ENCODE assay signal across 8 cellular contexts in genomic region chr20:1118336-1119127, GRCh38. TPM values are rescaled to one million over a fixed set of nuclear protein-coding genes. Genes with fewer than 3 reads are reported as not detected.
DNase-seq lines count a peak whose midpoint lies in the region; ATAC-seq and TF ChIP-seq lines count a peak whose summit lies in the region.

Gene PSMF1, plus strand, starts transcription at chr20:1118602. Its CDS starts 172 bp downstream, at chr20:1118774.

- peak within 1 kb of the TSS; percentile 89 for H4K5ac ChIP-seq in IMR-90 (ENCODE audit: low read depth, low read length)

- no peaks in the 10 kb centered on the region for H3K27me3 ChIP-seq in IMR-90 (ENCODE audit: control insufficient read depth, insufficient read depth, low read length)

- in situ Hi-C loops in IMR-90 (cut with MboI; ENCODE audit: low sequenced_read_pairs), result loop anchor here (10.0 kb wide), 1 partner anchor 294 kb away; no protein-coding TSS in a partner anchor

- TF ChIP-seq POLR2A in IMR-90 (IDR thresholded peaks at IDR 0.05; ENCODE audit: low read depth, low read length), result peak; percentile 56

- no peak for TF ChIP-seq CTCF in IMR-90 (conservative IDR thresholded peaks at IDR 0.05; ENCODE audit: low read depth, low read length)

- intact Hi-C loops in IMR-90 (cut with micrococcal nuclease), result loop anchor here (1.0 kb wide), 1 partner anchor 352 kb away; no protein-coding TSS in a partner anchor

- peak within 1 kb of the TSS; percentile 96 for H3K4me3 ChIP-seq in IMR-90 (ENCODE audit: insufficient read depth, low read depth, low read length)

- H2BK5ac ChIP-seq in IMR-90 (ENCODE audit: low read depth, low read length, poor library complexity, severe bottlenecking), result peak within 1 kb of the TSS; percentile 34

- H3K27ac ChIP-seq in IMR-90 (ENCODE audit: insufficient read depth, low read length) (peak within 1 kb of the TSS; percentile 63), epithelial cell of prostate (peak within 1 kb of the TSS; percentile 78)

- ATAC-seq in GM21528 (IDR thresholded peaks at IDR 0.05; ENCODE audit: low FRiP score, unreplicated experiment), result peak; percentile 94
- ATAC-seq in IMR-90 (ENCODE audit: low read depth), result peak; percentile 96

- dilution Hi-C loops in IMR-90 (cut with HindIII; ENCODE audit: low sequenced_read_pairs, unreplicated experiment), result no loop called here

- no TSS peak for BruUV-seq in IMR-90 (replicated peaks; lab: Mats Ljungman, UMichigan)

- H3K4ac ChIP-seq in IMR-90 (ENCODE audit: low read depth, low read length), result peak within 1 kb of the TSS; percentile 82

- no peak for TF ChIP-seq RAD21 in IMR-90 (IDR thresholded peaks at IDR 0.05; ENCODE audit: low read length)

- H3K14ac ChIP-seq in IMR-90 (replicated peaks; ENCODE audit: low read depth, low read length), result peak within 1 kb of the TSS; percentile 70

- H3K9me1 ChIP-seq in IMR-90 (ENCODE audit: insufficient read depth, low read length), result peaks cover 14% of the 10 kb centered on the region; the same call in 1 of the 2 replicates

- H3K56ac ChIP-seq in IMR-90 (ENCODE audit: extremely low read depth, insufficient read depth, low read length), result peak within 1 kb of the TSS; percentile 40

- H2AK9ac ChIP-seq in IMR-90 (replicated peaks; ENCODE audit: low read depth, low read length, poor library complexity), result peak within 1 kb of the TSS; percentile 96

- H3K18ac ChIP-seq in IMR-90 (ENCODE audit: low read depth, low read length), result peak within 1 kb of the TSS; percentile 70

- peak within 1 kb of the TSS; percentile 84; the same call in 1 of the 2 replicates for H3K23ac ChIP-seq in IMR-90 (ENCODE audit: low read depth, low read length)

- H2BK20ac ChIP-seq in IMR-90 (ENCODE audit: low read depth, low read length), result no peak within 1 kb of the TSS

- peak within 1 kb of the TSS; percentile 99 for H3K4me2 ChIP-seq in IMR-90 (ENCODE audit: low read depth, low read length)

- no peaks in the 10 kb centered on the region for H3K9me3 ChIP-seq in IMR-90 (ENCODE audit: control insufficient read depth, insufficient read depth, low read length)

- peak within 1 kb of the TSS; percentile 92 to 95 for H4K8ac ChIP-seq in IMR-90 (ENCODE audit: low read depth in 2 of 2, low read length in 2 of 2)

- 0% methylated on average over 38 of the region's 62 CpGs; no CpG with 5 or more reads in 1 of the 2 experiments for WGBS in IMR-90 (ENCODE audit: extremely low coverage in 2 of 2, insufficient read length in 1 of 2), 2 experiments

- H2AK5ac ChIP-seq in IMR-90 (ENCODE audit: low read depth, low read length), result peak within 1 kb of the TSS; percentile 92

- POLR2A ChIA-PET in IMR-90 (lab: Charles Lee; ENCODE audit: unreplicated experiment), result no interaction called here

- peaks cover 20% of the 10 kb centered on the region; the same call in 1 of the 2 replicates for H4K20me1 ChIP-seq in IMR-90 (ENCODE audit: insufficient read depth, low read length)

- CTCF ChIA-PET in IMR-90 (lab: Yijun Ruan, JAX), result interaction anchor here (1.5 kb wide), 1 partner anchor 10 kb away, joined by 4 read pairs; no protein-coding TSS in a partner anchor

- peak within 1 kb of the TSS; percentile 63 for H4K91ac ChIP-seq in IMR-90 (ENCODE audit: insufficient read depth, low read depth, low read length)

- DNase-seq in DMS 273 treated with DMSO at 0.1 percent for 48 hours (lab: John Stamatoyannopoulos, UW) (peak; percentile 76), IMR-90 (peak; percentile 86), OCI-M1 (lab: John Stamatoyannopoulos, UW) (peak; percentile 98), activated T-cell treated with anti-CD3 and anti-CD28 coated beads for 4 hours (peak; percentile 93), epithelial cell of prostate (ENCODE audit: low read depth, low spot score) (peak; percentile 61), mucosa of gallbladder (ENCODE audit: low spot score) (peak; percentile 95)
- DNase-seq in stimulated activated CD8-positive, alpha-beta memory T cell treated with anti-CD3 and anti-CD28 coated beads, Interleukin-4, amount 100 ng/mL, for 4 hours (ENCODE audit: low read depth in 2 of 2, low spot score in 1 of 2), result peak; percentile 84 to 88

- H2BK120ac ChIP-seq in IMR-90 (ENCODE audit: low read depth, low read length), result 0 out of 2 replicates have a peak within 1 kb of the TSS, but pooled peaks have one; percentile 13

- peaks cover 14% of the 10 kb centered on the region for H3K4me1 ChIP-seq in IMR-90 (ENCODE audit: control insufficient read depth, insufficient read depth, low read length)

- H3K36me3 ChIP-seq in IMR-90 (ENCODE audit: control insufficient read depth, insufficient read depth, low read length), result peaks cover 3% of the 10 kb centered on the region

- peak within 1 kb of the TSS; percentile 96 for H2AFZ ChIP-seq in IMR-90 (replicated peaks; ENCODE audit: low read length, poor library complexity)

- H2BK15ac ChIP-seq in IMR-90 (ENCODE audit: low read depth, low read length), result 0 out of 3 replicates have a peak within 1 kb of the TSS, but pooled peaks have one; percentile 6

- H3K79me1 ChIP-seq in IMR-90 (ENCODE audit: low read depth in 1 of 2, low read length in 2 of 2), result peaks cover 31 to 50% of the 10 kb centered on the region in 2 experiments

- H3K9ac ChIP-seq in IMR-90 (ENCODE audit: low read depth, low read length), result peak within 1 kb of the TSS; percentile 80

TF ChIP-seq in IMR-90, 13 proteins besides CTCF, POLR2A, EP300 and RAD21:
- TF ChIP-seq ELK1 (IDR thresholded peaks at IDR 0.05; ENCODE audit: borderline replicate concordance, low read depth, low read length) (no peak), USF2 (IDR thresholded peaks at IDR 0.05; ENCODE audit: low read depth, low read length) (0 out of 2 replicates have a peak, but pooled peaks have one; percentile 18), SMC3 (IDR thresholded peaks at IDR 0.05; ENCODE audit: low read depth, low read length) (no peak), CHD1 (IDR thresholded peaks at IDR 0.05; ENCODE audit: low read depth, low read length) (0 out of 2 replicates have a peak, but pooled peaks have one; percentile 57), MAZ (IDR thresholded peaks at IDR 0.05; ENCODE audit: borderline replicate concordance, low read depth, low read length) (peak; percentile 86; the same call in 1 of the 2 replicates), CEBPB (IDR thresholded peaks at IDR 0.05; ENCODE audit: low read depth, low read length) (no peak), RCOR1 (IDR thresholded peaks at IDR 0.05; ENCODE audit: insufficient replicate concordance, low read length) (no peak), MXI1 (IDR thresholded peaks at IDR 0.05; ENCODE audit: borderline replicate concordance, low read depth, low read length) (peak; percentile 32; the same call in 1 of the 2 replicates), MAFK (IDR thresholded peaks at IDR 0.05; ENCODE audit: low read depth, low read length) (no peak), NFE2L2 (IDR thresholded peaks at IDR 0.05; ENCODE audit: low read depth, low read length) (no peak)

RNA-seq across cellular contexts. Expression of gene PSMF1, which starts in this region (rescaled TPM):
- 93.6 and 120 TPM in 2 replicates for total RNA-seq in IMR-90 (2012; rRNA removed)
- polyA plus RNA-seq in IMR-90 (2012; rRNA removed), result 89.4 and 109 TPM in 2 replicates
- 70.0 and 1,836 TPM in 2 replicates for polyA plus RNA-seq in IMR-90 (2012; cell fraction: cytosol; rRNA removed)
- 106 and 537 TPM in 2 replicates for polyA plus RNA-seq in IMR-90 (2012; cell fraction: nucleus; rRNA removed; ENCODE audit: low replicate concordance)
- 138 TPM for total RNA-seq in mucosa of gallbladder

Comparison
In these comparisons a context has a peak if more than half of its experiments do, and no peak if none do; other contexts are left out.
1. Peak in every context shown above with its lines: DNase-seq, ATAC-seq, H3K4me3 ChIP-seq and H3K27ac ChIP-seq.